ENCODE assay signal across 1 cellular context in the genomic region with DNA sequence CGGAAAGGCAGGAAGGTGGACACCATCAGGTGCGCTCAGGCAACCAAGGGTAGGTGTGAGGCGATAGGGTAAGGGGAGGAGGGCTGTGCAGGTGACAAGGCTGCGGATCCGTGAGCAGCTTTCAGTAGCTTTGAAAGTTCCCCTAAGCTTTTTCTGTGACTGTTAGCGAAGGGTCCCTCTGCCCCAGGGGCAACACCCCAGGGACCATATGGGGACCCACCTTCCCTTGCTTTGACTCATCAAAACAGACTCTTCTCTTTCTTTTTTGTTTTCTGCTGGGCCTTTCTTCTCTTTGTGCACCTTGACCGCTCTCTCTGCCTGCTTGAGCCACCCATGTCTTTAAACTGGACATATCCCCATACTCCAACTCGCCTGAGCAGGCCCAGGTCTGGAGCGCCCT.
TF ChIP-seq lines count a peak whose summit lies in the region.

No MANE protein-coding gene starts in this region.

TF ChIP-seq in H1, 55 proteins besides CTCF, POLR2A, EP300 and RAD21:
- no peak for TF ChIP-seq SIX5 (IDR thresholded peaks at IDR 0.05; ENCODE audit: low read depth, low read length)
- TF ChIP-seq SP1 (IDR thresholded peaks at IDR 0.05; ENCODE audit: low read depth, low read length) = no peak
- TF ChIP-seq NRF1 (IDR thresholded peaks at IDR 0.05; ENCODE audit: low read depth, low read length) = no peak
- TF ChIP-seq EZH2 (IDR thresholded peaks at IDR 0.05; ENCODE audit: low read depth, low read length, severe bottlenecking) = no peak
- TF ChIP-seq, protein P1, sequence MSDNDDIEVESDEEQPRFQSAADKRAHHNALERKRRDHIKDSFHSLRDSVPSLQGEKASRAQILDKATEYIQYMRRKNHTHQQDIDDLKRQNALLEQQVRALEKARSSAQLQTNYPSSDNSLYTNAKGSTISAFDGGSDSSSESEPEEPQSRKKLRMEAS (IDR thresholded peaks at IDR 0.05) = no peak
- no peak for TF ChIP-seq EGR1 (IDR thresholded peaks at IDR 0.05; ENCODE audit: borderline replicate concordance, low read depth, low read length)
- no peak for TF ChIP-seq HDAC2 (IDR thresholded peaks at IDR 0.05; ENCODE audit: borderline replicate concordance in 1 of 2, low read depth in 2 of 2, low read length in 2 of 2)
- no peak for TF ChIP-seq ZNF274 (IDR thresholded peaks at IDR 0.05; ENCODE audit: borderline replicate concordance, extremely low read depth, low read length)
- TF ChIP-seq, protein P2, sequence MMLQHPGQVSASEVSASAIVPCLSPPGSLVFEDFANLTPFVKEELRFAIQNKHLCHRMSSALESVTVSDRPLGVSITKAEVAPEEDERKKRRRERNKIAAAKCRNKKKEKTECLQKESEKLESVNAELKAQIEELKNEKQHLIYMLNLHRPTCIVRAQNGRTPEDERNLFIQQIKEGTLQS (IDR thresholded peaks at IDR 0.05; ENCODE audit: insufficient read depth, low read depth, low read length) = no peak
- TF ChIP-seq GTF2F1 (IDR thresholded peaks at IDR 0.05; ENCODE audit: borderline replicate concordance, low read depth, low read length) = no peak
- no peak for TF ChIP-seq PHF8 (conservative IDR thresholded peaks at IDR 0.05; ENCODE audit: low read depth, low read length)
- TF ChIP-seq, protein P3, sequence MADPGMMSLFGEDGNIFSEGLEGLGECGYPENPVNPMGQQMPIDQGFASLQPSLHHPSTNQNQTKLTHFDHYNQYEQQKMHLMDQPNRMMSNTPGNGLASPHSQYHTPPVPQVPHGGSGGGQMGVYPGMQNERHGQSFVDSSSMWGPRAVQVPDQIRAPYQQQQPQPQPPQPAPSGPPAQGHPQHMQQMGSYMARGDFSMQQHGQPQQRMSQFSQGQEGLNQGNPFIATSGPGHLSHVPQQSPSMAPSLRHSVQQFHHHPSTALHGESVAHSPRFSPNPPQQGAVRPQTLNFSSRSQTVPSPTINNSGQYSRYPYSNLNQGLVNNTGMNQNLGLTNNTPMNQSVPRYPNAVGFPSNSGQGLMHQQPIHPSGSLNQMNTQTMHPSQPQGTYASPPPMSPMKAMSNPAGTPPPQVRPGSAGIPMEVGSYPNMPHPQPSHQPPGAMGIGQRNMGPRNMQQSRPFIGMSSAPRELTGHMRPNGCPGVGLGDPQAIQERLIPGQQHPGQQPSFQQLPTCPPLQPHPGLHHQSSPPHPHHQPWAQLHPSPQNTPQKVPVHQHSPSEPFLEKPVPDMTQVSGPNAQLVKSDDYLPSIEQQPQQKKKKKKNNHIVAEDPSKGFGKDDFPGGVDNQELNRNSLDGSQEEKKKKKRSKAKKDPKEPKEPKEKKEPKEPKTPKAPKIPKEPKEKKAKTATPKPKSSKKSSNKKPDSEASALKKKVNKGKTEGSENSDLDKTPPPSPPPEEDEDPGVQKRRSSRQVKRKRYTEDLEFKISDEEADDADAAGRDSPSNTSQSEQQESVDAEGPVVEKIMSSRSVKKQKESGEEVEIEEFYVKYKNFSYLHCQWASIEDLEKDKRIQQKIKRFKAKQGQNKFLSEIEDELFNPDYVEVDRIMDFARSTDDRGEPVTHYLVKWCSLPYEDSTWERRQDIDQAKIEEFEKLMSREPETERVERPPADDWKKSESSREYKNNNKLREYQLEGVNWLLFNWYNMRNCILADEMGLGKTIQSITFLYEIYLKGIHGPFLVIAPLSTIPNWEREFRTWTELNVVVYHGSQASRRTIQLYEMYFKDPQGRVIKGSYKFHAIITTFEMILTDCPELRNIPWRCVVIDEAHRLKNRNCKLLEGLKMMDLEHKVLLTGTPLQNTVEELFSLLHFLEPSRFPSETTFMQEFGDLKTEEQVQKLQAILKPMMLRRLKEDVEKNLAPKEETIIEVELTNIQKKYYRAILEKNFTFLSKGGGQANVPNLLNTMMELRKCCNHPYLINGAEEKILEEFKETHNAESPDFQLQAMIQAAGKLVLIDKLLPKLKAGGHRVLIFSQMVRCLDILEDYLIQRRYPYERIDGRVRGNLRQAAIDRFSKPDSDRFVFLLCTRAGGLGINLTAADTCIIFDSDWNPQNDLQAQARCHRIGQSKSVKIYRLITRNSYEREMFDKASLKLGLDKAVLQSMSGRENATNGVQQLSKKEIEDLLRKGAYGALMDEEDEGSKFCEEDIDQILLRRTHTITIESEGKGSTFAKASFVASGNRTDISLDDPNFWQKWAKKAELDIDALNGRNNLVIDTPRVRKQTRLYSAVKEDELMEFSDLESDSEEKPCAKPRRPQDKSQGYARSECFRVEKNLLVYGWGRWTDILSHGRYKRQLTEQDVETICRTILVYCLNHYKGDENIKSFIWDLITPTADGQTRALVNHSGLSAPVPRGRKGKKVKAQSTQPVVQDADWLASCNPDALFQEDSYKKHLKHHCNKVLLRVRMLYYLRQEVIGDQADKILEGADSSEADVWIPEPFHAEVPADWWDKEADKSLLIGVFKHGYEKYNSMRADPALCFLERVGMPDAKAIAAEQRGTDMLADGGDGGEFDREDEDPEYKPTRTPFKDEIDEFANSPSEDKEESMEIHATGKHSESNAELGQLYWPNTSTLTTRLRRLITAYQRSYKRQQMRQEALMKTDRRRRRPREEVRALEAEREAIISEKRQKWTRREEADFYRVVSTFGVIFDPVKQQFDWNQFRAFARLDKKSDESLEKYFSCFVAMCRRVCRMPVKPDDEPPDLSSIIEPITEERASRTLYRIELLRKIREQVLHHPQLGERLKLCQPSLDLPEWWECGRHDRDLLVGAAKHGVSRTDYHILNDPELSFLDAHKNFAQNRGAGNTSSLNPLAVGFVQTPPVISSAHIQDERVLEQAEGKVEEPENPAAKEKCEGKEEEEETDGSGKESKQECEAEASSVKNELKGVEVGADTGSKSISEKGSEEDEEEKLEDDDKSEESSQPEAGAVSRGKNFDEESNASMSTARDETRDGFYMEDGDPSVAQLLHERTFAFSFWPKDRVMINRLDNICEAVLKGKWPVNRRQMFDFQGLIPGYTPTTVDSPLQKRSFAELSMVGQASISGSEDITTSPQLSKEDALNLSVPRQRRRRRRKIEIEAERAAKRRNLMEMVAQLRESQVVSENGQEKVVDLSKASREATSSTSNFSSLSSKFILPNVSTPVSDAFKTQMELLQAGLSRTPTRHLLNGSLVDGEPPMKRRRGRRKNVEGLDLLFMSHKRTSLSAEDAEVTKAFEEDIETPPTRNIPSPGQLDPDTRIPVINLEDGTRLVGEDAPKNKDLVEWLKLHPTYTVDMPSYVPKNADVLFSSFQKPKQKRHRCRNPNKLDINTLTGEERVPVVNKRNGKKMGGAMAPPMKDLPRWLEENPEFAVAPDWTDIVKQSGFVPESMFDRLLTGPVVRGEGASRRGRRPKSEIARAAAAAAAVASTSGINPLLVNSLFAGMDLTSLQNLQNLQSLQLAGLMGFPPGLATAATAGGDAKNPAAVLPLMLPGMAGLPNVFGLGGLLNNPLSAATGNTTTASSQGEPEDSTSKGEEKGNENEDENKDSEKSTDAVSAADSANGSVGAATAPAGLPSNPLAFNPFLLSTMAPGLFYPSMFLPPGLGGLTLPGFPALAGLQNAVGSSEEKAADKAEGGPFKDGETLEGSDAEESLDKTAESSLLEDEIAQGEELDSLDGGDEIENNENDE (IDR thresholded peaks at IDR 0.05; ENCODE audit: insufficient replicate concordance, low read length) = no peak
- no peak for TF ChIP-seq HDAC6 (IDR thresholded peaks at IDR 0.05; ENCODE audit: low read depth, low read length)
- TF ChIP-seq CEBPB (IDR thresholded peaks at IDR 0.05; ENCODE audit: low read depth, low read length) = no peak
- TF ChIP-seq JUN (IDR thresholded peaks at IDR 0.05; ENCODE audit: low read depth, low read length) = no peak
